ENCODE assay signal across 21 cellular contexts in genomic region chr10:36351159-36351558, GRCh38.
"Had no signal": no experiment of that assay in that cellular context is flagged by ENCODE, and none has a peak within 500 bp of the region (broad histone marks: within the 10 kb centered on the region; RNA-seq: fewer than 3 reads in every experiment).

No MANE protein-coding gene starts in this region.

- H3K9me3 ChIP-seq: esophagus muscularis mucosa, thyroid gland, upper lobe of right lung had no signal

- H3K4me1 ChIP-seq: esophagus muscularis mucosa, left lung, thyroid gland, upper lobe of right lung had no signal

- H3K27ac ChIP-seq: cardiac muscle cell, esophagus muscularis mucosa, left lung, thyroid gland, upper lobe of right lung had no signal

- H3K27me3 ChIP-seq: cardiac muscle cell, esophagus muscularis mucosa, left lung, thyroid gland, upper lobe of right lung had no signal

- DNase-seq: activated CD4-positive, alpha-beta T cell treated with anti-CD3 and anti-CD28 coated beads, Interleukin-2, amount 50 U/mL, for 4 hours; activated CD8-positive, alpha-beta memory T cell treated with anti-CD3 and anti-CD28 coated beads, Interleukin-2, amount 50 U/mL, for 48 hours; activated naive CD4-positive, alpha-beta T cell treated with Interleukin-2 at 50 U/mL for 16 hours; activated naive CD8-positive, alpha-beta T cell treated with anti-CD3 and anti-CD28 coated beads for 36 hours; activated T-cell treated with anti-CD3 and anti-CD28 coated beads, Interleukin-2, amount 50 U/mL, for 48 hours; amygdala; effector memory CD4-positive, alpha-beta T cell; foreskin melanocyte; left lung; mammary epithelial cell; natural killer cell; retina; stimulated activated CD4-positive, alpha-beta T cell treated with anti-CD3 and anti-CD28 coated beads, Interleukin-12 subunit alpha, Interleukin-12 subunit beta, amount 100 ng/mL, for 4 hours; stimulated activated CD4-positive, alpha-beta T cell treated with anti-CD3 and anti-CD28 coated beads, Interleukin-4, amount 100 ng/mL, for 4 hours; substantia nigra; T-helper 9 cell; thyroid gland; upper lobe of right lung had no signal

- H3K4me3 ChIP-seq: cardiac muscle cell, esophagus muscularis mucosa, left lung, thyroid gland, upper lobe of right lung had no signal

- ATAC-seq: left lung, natural killer cell, upper lobe of right lung, WTC11 had no signal

- H3K36me3 ChIP-seq: cardiac muscle cell, esophagus muscularis mucosa, left lung, thyroid gland, upper lobe of right lung had no signal
